In genomic region chr2:146598791-146599190, GRCh38 we compare ENCODE assay signal across 8 cellular contexts.
"Had no signal": no experiment of that assay in that cellular context is flagged by ENCODE, and none has a peak within 500 bp of the region (broad histone marks: within the 10 kb centered on the region; RNA-seq: fewer than 3 reads in every experiment).

No MANE protein-coding gene starts in this region.

- ATAC-seq: GM12878 had no signal

- DNase-seq: GDM1, GF-D8 had no signal

- H3K4me3 ChIP-seq: GM12878 had no signal

- FAIRE-seq: G401.6, GM12878, GM12891, GM12892, GM18507, GM19239 had no signal
